In the genomic region with DNA sequence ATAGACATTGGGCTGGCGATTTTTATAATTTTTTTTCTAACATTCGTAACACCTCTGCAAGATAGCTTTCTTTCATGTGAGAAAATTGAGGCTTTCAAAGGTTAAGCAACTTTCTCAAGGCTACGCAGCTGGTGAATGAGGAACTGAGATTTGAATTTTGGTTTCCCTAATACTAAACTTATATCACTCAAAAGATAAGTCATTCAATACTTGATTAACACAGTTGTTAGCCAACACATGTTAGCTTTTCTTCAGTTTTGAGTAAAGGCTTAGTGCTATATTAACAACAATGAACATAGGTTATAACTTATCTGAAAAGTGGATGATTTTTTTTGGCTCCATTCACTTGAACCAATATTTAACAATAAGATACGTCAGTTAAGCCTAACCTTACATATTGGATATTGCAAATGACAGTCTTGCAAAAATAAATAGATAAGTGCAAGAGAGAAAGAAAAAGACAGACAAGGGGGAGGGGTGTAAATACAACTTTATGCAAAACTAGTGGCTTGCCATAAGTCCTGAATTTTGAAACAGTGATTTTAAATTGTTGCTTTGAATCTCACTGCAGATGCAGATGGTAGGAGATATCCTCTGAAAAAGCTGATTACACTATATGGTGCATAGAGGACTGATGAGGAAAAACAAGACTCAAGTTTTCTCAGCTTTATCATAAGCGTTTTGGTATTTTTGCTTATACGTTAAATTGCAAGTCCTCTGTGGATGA, we compare ENCODE assay signal across 15 cellular contexts. TPM values are rescaled to one million over a fixed set of nuclear protein-coding genes. Genes with fewer than 3 reads are reported as not detected.
DNase-seq lines count a peak whose midpoint lies in the region; ATAC-seq and TF ChIP-seq lines count a peak whose summit lies in the region.
"Had no signal": no experiment of that assay in that cellular context is flagged by ENCODE, and none has a peak within 500 bp of the region (broad histone marks: within the 10 kb centered on the region; RNA-seq: fewer than 3 reads in every experiment).

No MANE protein-coding gene starts in this region.

- H3K9me3 Mint-ChIP-seq in MCF 10A (ENCODE audit: unreplicated experiment): no peaks in the 10 kb centered on the region
- H3K9me3 Mint-ChIP-seq: activated CD4-positive, alpha-beta T cell treated with anti-CD3 and anti-CD28 coated beads, Interleukin-2, amount 10 ng/mL, durations not matched to agents 24 days and 14 days had no signal

- H3K36me3 Mint-ChIP-seq in MCF 10A (ENCODE audit: insufficient read depth, unreplicated experiment): no peaks in the 10 kb centered on the region

- no peaks in the 10 kb centered on the region for H3K27me3 Mint-ChIP-seq in MCF 10A (ENCODE audit: insufficient read depth, unreplicated experiment)
- H3K27me3 Mint-ChIP-seq: activated CD4-positive, alpha-beta T cell treated with anti-CD3 and anti-CD28 coated beads, Interleukin-2, amount 10 ng/mL, durations not matched to agents 24 days and 14 days had no signal

- ATAC-seq in GM19351 (IDR thresholded peaks at IDR 0.05; ENCODE audit: unreplicated experiment) (peak; percentile 94), HG02623 (IDR thresholded peaks at IDR 0.05; ENCODE audit: unreplicated experiment) (peak; percentile 93), HG03196 (IDR thresholded peaks at IDR 0.05; ENCODE audit: unreplicated experiment) (peak; percentile 87), Right ventricle myocardium inferior (no peak)
- ATAC-seq: psoas muscle had no signal

- no peak overlapping the region for H3K27ac ChIP-seq in substantia nigra (ENCODE audit: low read depth, low read length, poor library complexity, severe bottlenecking)
- H3K27ac ChIP-seq: psoas muscle, stomach had no signal

- DNase-seq in GM12864 (ENCODE audit: low read depth) (peak; percentile 8), ureter (ENCODE audit: low spot score) (no peak), substantia nigra (lab: John Stamatoyannopoulos, UW) (no peak), MCF 10A (ENCODE audit: unreplicated experiment) (no peak), Right ventricle myocardium inferior (ENCODE audit: missing footprints) (no peak)
- DNase-seq: activated CD4-positive, alpha-beta T cell treated with anti-CD3 and anti-CD28 coated beads, Interleukin-2, amount 10 ng/mL, durations not matched to agents 24 days and 14 days; activated naive CD4-positive, alpha-beta T cell treated with anti-CD3 and anti-CD28 coated beads, Interleukin-2, amount 50 U/mL, for 16 hours; Caco-2; NCI-H1092 treated with DMSO at 0.1 percent for 48 hours; psoas muscle; stimulated activated CD4-positive, alpha-beta T cell treated with anti-CD3 and anti-CD28 coated beads, Interleukin-4, amount 100 ng/mL, for 1 hour; stomach had no signal

- H3K4me3 Mint-ChIP-seq in MCF 10A (ENCODE audit: unreplicated experiment): no peak overlapping the region
- H3K4me3 Mint-ChIP-seq: activated CD4-positive, alpha-beta T cell treated with anti-CD3 and anti-CD28 coated beads, Interleukin-2, amount 10 ng/mL, durations not matched to agents 24 days and 14 days had no signal

- CTCF ChIA-PET in MCF 10A (lab: Yijun Ruan, JAX): no interaction called here

- intact Hi-C loops in MCF 10A (cut with micrococcal nuclease) (no loop called here), Right ventricle myocardium inferior (cut with DNase I) (no loop called here)

- POLR2A ChIA-PET in MCF 10A (lab: Yijun Ruan, JAX): no interaction called here

- H3K4me1 Mint-ChIP-seq in MCF 10A (ENCODE audit: insufficient read depth, unreplicated experiment): no peaks in the 10 kb centered on the region
- H3K4me1 Mint-ChIP-seq: activated CD4-positive, alpha-beta T cell treated with anti-CD3 and anti-CD28 coated beads, Interleukin-2, amount 10 ng/mL, durations not matched to agents 24 days and 14 days had no signal

- BruUV-seq in MCF 10A (replicated peaks; lab: Mats Ljungman, UMichigan): no TSS peak

- no peak overlapping the region for H3K4me3 ChIP-seq in GM12864 (ENCODE audit: low read depth, low read length)
- H3K4me3 ChIP-seq: psoas muscle, stomach had no signal

- H3K27ac Mint-ChIP-seq in MCF 10A (ENCODE audit: low read depth, unreplicated experiment): no peak overlapping the region
- H3K27ac Mint-ChIP-seq: activated CD4-positive, alpha-beta T cell treated with anti-CD3 and anti-CD28 coated beads, Interleukin-2, amount 10 ng/mL, durations not matched to agents 24 days and 14 days had no signal

- TF ChIP-seq CTCF in GM12864 (IDR thresholded peaks at IDR 0.05; ENCODE audit: low read depth, low read length, missing control alignments) (no peak), MCF 10A (IDR thresholded peaks at IDR 0.05; ENCODE audit: unreplicated experiment) (no peak)

RNA-seq across cellular contexts. Expression of gene GPM6A, which starts 11.1 kb away (rescaled TPM):
- total RNA-seq in ureter (17.8 TPM), MCF 10A (2022) (not detected in 2 replicates), Right ventricle myocardium inferior (0.49 TPM)
- total RNA-seq: activated CD4-positive, alpha-beta T cell treated with anti-CD3 and anti-CD28 coated beads, Interleukin-2, amount 10 ng/mL, durations not matched to agents 24 days and 14 days; Caco-2 had no signal

Comparison
In these comparisons a context has a peak if more than half of its experiments do, and no peak if none do; other contexts are left out.
1. RNA of gene GPM6A, which starts 11.1 kb away (total RNA-seq): 17.8 TPM in ureter (single experiment); 0.49 TPM in Right ventricle myocardium inferior (single experiment) and not detected in MCF 10A; every median in the first group is over 10 times any median in the second.